Comparison of ENCODE assay signal across 8 cellular contexts in the genomic region with DNA sequence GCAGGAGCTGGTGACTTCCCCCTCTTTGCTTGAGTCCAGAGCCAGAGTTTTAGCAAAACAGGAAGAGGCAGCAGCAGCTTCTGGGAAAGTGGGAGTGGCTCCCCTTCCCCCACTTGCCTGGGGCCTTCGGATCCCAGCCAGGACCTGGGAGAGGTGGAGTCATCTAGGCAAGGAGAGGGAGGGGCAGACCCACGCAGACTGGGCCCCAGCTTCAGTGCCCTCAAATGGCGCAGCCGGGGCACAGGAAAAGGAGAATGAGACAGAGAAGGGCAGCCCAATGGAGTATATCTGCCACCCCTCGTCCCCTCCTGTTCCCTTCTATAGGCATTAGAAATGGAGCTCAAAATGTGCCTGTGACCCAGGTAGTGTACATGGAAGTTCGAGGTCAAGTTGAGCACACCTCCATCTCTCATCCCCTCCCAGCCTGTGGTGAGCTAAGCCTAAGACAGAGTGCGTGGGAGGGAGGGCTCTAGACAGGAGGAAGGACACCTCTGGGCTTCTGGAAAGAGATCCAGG. TPM values are rescaled to one million over a fixed set of nuclear protein-coding genes. Genes with fewer than 3 reads are reported as not detected.
DNase-seq lines count a peak whose midpoint lies in the region; ATAC-seq and TF ChIP-seq lines count a peak whose summit lies in the region.

No MANE protein-coding gene starts in this region.

- intact Hi-C loops in IMR-90 (cut with micrococcal nuclease): no loop called here

- H3K36me3 ChIP-seq in ACC112 (ENCODE audit: insufficient read depth, low read length): no peaks in the 10 kb centered on the region
- no peaks in the 10 kb centered on the region for H3K36me3 ChIP-seq in IMR-90 (ENCODE audit: control insufficient read depth, insufficient read depth, low read length)
- H3K36me3 ChIP-seq in tibial nerve: no peaks in the 10 kb centered on the region

- dilution Hi-C loops in IMR-90 (cut with HindIII; ENCODE audit: low sequenced_read_pairs, unreplicated experiment): no loop called here

- H2BK20ac ChIP-seq in IMR-90 (ENCODE audit: low read depth, low read length): peak overlapping the region; percentile 84; the same call in 1 of the 2 replicates

- peak overlapping the region; percentile 84 to 95 for H4K8ac ChIP-seq in IMR-90 (ENCODE audit: low read depth in 2 of 2, low read length in 2 of 2)

- H3K4ac ChIP-seq in IMR-90 (ENCODE audit: low read depth, low read length): peak overlapping the region; percentile 96

- H3K9me1 ChIP-seq in IMR-90 (ENCODE audit: insufficient read depth, low read length): peaks cover 11% of the 10 kb centered on the region

- H3K4me1 ChIP-seq in ACC112 (ENCODE audit: control insufficient read depth, insufficient read depth, low read length, unreplicated experiment): peaks cover 13% of the 10 kb centered on the region
- H3K4me1 ChIP-seq in IMR-90 (ENCODE audit: control insufficient read depth, insufficient read depth, low read length): peaks cover 14% of the 10 kb centered on the region
- H3K4me1 ChIP-seq in tibial nerve: peaks cover 0 to 63% (median 40%) of the 10 kb centered on the region in 4 donors

- no peak overlapping the region for H3K4me2 ChIP-seq in IMR-90 (ENCODE audit: low read depth, low read length)

- TF ChIP-seq POLR2A in IMR-90 (IDR thresholded peaks at IDR 0.05; ENCODE audit: low read depth, low read length) (no peak), tibial nerve (IDR thresholded peaks at IDR 0.05) (peak in 1 of 2 donors; percentile 25)

- H3K23ac ChIP-seq in IMR-90 (ENCODE audit: low read depth, low read length): peak overlapping the region; percentile 46

- H2AFZ ChIP-seq in ACC112 (ENCODE audit: low read length, unreplicated experiment) (peak overlapping the region; percentile 67), IMR-90 (replicated peaks; ENCODE audit: low read length, poor library complexity) (peak overlapping the region; percentile 83)

- peak overlapping the region; percentile 2; the same call in 1 of the 2 replicates for H3K9ac ChIP-seq in IMR-90 (ENCODE audit: low read depth, low read length)

- H4K5ac ChIP-seq in IMR-90 (ENCODE audit: low read depth, low read length): peak overlapping the region; percentile 89

- no peaks in the 10 kb centered on the region for H4K20me1 ChIP-seq in IMR-90 (ENCODE audit: insufficient read depth, low read length)

- H3K27me3 ChIP-seq in ACC112 (ENCODE audit: insufficient read depth, low read length): no peaks in the 10 kb centered on the region
- H3K27me3 ChIP-seq in IMR-90 (ENCODE audit: control insufficient read depth, insufficient read depth, low read length): no peaks in the 10 kb centered on the region
- H3K27me3 ChIP-seq in layer of hippocampus (ENCODE audit: control insufficient read depth, insufficient read depth, low read length): no peaks in the 10 kb centered on the region
- no peaks in the 10 kb centered on the region for H3K27me3 ChIP-seq in tibial nerve

- peaks cover 0 to 5% of the 10 kb centered on the region in 2 experiments; a peak in 1 of 4 replicates for H3K79me1 ChIP-seq in IMR-90 (ENCODE audit: low read depth in 1 of 2, low read length in 2 of 2)

- CTCF ChIA-PET in IMR-90 (lab: Yijun Ruan, JAX): interaction anchor here (1.3 kb wide), 1 partner anchor 12 kb away, joined by 4 read pairs; no protein-coding TSS in a partner anchor

- peak overlapping the region; percentile 89 for H3K14ac ChIP-seq in IMR-90 (replicated peaks; ENCODE audit: low read depth, low read length)

- in situ Hi-C loops in IMR-90 (cut with MboI; ENCODE audit: low sequenced_read_pairs) (loop anchor here (5.0 kb wide), 1 partner anchor 42 kb away; no protein-coding TSS in a partner anchor), astrocyte of the spinal cord (cut with HindIII; ENCODE audit: low sequenced_read_pairs) (no loop called here)

- H3K79me2 ChIP-seq in ACC112 (ENCODE audit: control insufficient read depth, insufficient read depth, low read length, unreplicated experiment): no peaks in the 10 kb centered on the region

- ATAC-seq in IMR-90 (ENCODE audit: low read depth) (peak; percentile 84), HG03457 (IDR thresholded peaks at IDR 0.05; ENCODE audit: unreplicated experiment) (no peak)

- BruUV-seq in IMR-90 (replicated peaks; lab: Mats Ljungman, UMichigan): no TSS peak

- TF ChIP-seq RAD21 in IMR-90 (IDR thresholded peaks at IDR 0.05; ENCODE audit: low read length): no peak

- WGBS in IMR-90 (ENCODE audit: extremely low coverage in 2 of 2, insufficient read length in 1 of 2), 2 experiments: no CpG with 5 or more reads among the region's 7 CpGs
- WGBS in tibial nerve, 2 donors: 28 to 30% methylated on average over 7 of the region's 7 CpGs

- peak; percentile 59 for DNase-seq in IMR-90
- DNase-seq in astrocyte of the spinal cord (ENCODE audit: low read depth, low spot score): peak; percentile 54
- peak; percentile 77 to 79 for DNase-seq in tibial nerve (ENCODE audit: low spot score in 2 of 2)
- no peak for DNase-seq in T-helper 9 cell
- no peak for DNase-seq in HuH-7.5 (ENCODE audit: low spot score)

- POLR2A ChIA-PET in IMR-90 (lab: Charles Lee; ENCODE audit: unreplicated experiment): interaction anchor here (0.6 to 1.2 kb wide), 2 partner anchors 9 to 10 kb away, joined by 3 to 4 read pairs; no protein-coding TSS in a partner anchor

- no peak overlapping the region for H3K27ac ChIP-seq in ACC112 (ENCODE audit: low read depth, low read length)
- H3K27ac ChIP-seq in IMR-90 (ENCODE audit: insufficient read depth, low read length): peak overlapping the region; percentile 42
- peak overlapping the region; percentile 42 for H3K27ac ChIP-seq in layer of hippocampus (ENCODE audit: low read depth, low read length)
- H3K27ac ChIP-seq in tibial nerve: peak overlapping the region; percentile 75 to 99 (median 81)

- no peak for TF ChIP-seq CTCF in IMR-90 (conservative IDR thresholded peaks at IDR 0.05; ENCODE audit: low read depth, low read length)
- TF ChIP-seq CTCF in astrocyte of the spinal cord (IDR thresholded peaks at IDR 0.05; ENCODE audit: low read depth, low read length): no peak
- no peak for TF ChIP-seq CTCF in tibial nerve (IDR thresholded peaks at IDR 0.05)

- peak overlapping the region; percentile 90 for H2AK5ac ChIP-seq in IMR-90 (ENCODE audit: low read depth, low read length)

- H3K9me3 ChIP-seq in IMR-90 (ENCODE audit: control insufficient read depth, insufficient read depth, low read length) (no peaks in the 10 kb centered on the region), tibial nerve (no peaks in the 10 kb centered on the region)

- TF ChIP-seq EP300 in tibial nerve (IDR thresholded peaks at IDR 0.05): peak in 1 of 2 donors; percentile 67

- H3K18ac ChIP-seq in IMR-90 (ENCODE audit: low read depth, low read length): peak overlapping the region; percentile 70

- H3K4me3 ChIP-seq in ACC112 (ENCODE audit: low read depth, low read length) (no peak overlapping the region), IMR-90 (ENCODE audit: insufficient read depth, low read depth, low read length) (no peak overlapping the region), astrocyte of the spinal cord (ENCODE audit: low read depth, low read length) (no peak overlapping the region), tibial nerve (no peak overlapping the region)

- no peak overlapping the region for H3K56ac ChIP-seq in IMR-90 (ENCODE audit: extremely low read depth, insufficient read depth, low read length)

- H2BK5ac ChIP-seq in IMR-90 (ENCODE audit: low read depth, low read length, poor library complexity, severe bottlenecking): peak overlapping the region; percentile 60

- peak overlapping the region; percentile 91 for H4K91ac ChIP-seq in IMR-90 (ENCODE audit: insufficient read depth, low read depth, low read length)

- peak overlapping the region; percentile 99; the same call in 2 of the 3 replicates for H2BK15ac ChIP-seq in IMR-90 (ENCODE audit: low read depth, low read length)

- peak overlapping the region; percentile 92 for H2BK120ac ChIP-seq in IMR-90 (ENCODE audit: low read depth, low read length)

- H2AK9ac ChIP-seq in IMR-90 (replicated peaks; ENCODE audit: low read depth, low read length, poor library complexity): peak overlapping the region; percentile 66

TF ChIP-seq in IMR-90, 13 proteins besides CTCF, POLR2A, EP300 and RAD21 (continues in another document):
- TF ChIP-seq, protein P1, sequence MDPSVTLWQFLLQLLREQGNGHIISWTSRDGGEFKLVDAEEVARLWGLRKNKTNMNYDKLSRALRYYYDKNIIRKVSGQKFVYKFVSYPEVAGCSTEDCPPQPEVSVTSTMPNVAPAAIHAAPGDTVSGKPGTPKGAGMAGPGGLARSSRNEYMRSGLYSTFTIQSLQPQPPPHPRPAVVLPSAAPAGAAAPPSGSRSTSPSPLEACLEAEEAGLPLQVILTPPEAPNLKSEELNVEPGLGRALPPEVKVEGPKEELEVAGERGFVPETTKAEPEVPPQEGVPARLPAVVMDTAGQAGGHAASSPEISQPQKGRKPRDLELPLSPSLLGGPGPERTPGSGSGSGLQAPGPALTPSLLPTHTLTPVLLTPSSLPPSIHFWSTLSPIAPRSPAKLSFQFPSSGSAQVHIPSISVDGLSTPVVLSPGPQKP (IDR thresholded peaks at IDR 0.05; ENCODE audit: borderline replicate concordance, low read depth, low read length): no peak
- TF ChIP-seq SMC3 (IDR thresholded peaks at IDR 0.05; ENCODE audit: low read depth, low read length) (no peak), FOS (IDR thresholded peaks at IDR 0.05; ENCODE audit: low read depth, low read length) (no peak), CEBPB (IDR thresholded peaks at IDR 0.05; ENCODE audit: low read depth, low read length) (no peak), MAZ (IDR thresholded peaks at IDR 0.05; ENCODE audit: borderline replicate concordance, low read depth, low read length) (peak; percentile 46; the same call in 1 of the 2 replicates), RCOR1 (IDR thresholded peaks at IDR 0.05; ENCODE audit: insufficient replicate concordance, low read length) (no peak)
- TF ChIP-seq, protein P2, sequence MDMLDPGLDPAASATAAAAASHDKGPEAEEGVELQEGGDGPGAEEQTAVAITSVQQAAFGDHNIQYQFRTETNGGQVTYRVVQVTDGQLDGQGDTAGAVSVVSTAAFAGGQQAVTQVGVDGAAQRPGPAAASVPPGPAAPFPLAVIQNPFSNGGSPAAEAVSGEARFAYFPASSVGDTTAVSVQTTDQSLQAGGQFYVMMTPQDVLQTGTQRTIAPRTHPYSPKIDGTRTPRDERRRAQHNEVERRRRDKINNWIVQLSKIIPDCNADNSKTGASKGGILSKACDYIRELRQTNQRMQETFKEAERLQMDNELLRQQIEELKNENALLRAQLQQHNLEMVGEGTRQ (IDR thresholded peaks at IDR 0.05; ENCODE audit: low read depth, low read length): no peak

RNA-seq across cellular contexts. Expression of a gene that starts 9.3 kb away (rescaled TPM):
- total RNA-seq in IMR-90 (2012; rRNA removed): 10.4 and 10.6 TPM in 2 replicates
- polyA plus RNA-seq in IMR-90 (2012; rRNA removed): 64.7 and 65.1 TPM in 2 replicates
- 51.5 and 60.5 TPM in 2 replicates for polyA plus RNA-seq in IMR-90 (2012; cell fraction: cytosol; rRNA removed)
- 183 and 377 TPM in 2 replicates for polyA plus RNA-seq in IMR-90 (2012; cell fraction: nucleus; rRNA removed; ENCODE audit: low replicate concordance)
- total RNA-seq in tibial nerve: 100 to 1,000 TPM in 2 of 4 donors, 10 to 100 TPM in 2; 90.4 to 186 (median 98.4) TPM

RNA-seq across cellular contexts. Expression of a gene that starts 56.0 kb away (rescaled TPM):
- total RNA-seq in IMR-90 (2012; rRNA removed) (4.4 and 4.8 TPM in 2 replicates), tibial nerve (10 to 100 TPM; 24.6 to 37.9 (median 33.8) TPM)
- polyA plus RNA-seq in IMR-90 (2012; rRNA removed): 5.9 and 6.0 TPM in 2 replicates
- polyA plus RNA-seq in IMR-90 (2012; cell fraction: cytosol; rRNA removed): 4.1 and 10.3 TPM in 2 replicates
- 10.0 and 10.3 TPM in 2 replicates for polyA plus RNA-seq in IMR-90 (2012; cell fraction: nucleus; rRNA removed; ENCODE audit: low replicate concordance)

Comparison
In these comparisons a context has a peak if more than half of its experiments do, and no peak if none do; other contexts are left out.
1. DNase-seq: peak in IMR-90 (single experiment), astrocyte of the spinal cord (single experiment) and tibial nerve (2 of 2); none in T-helper 9 cell (single experiment) and HuH-7.5 (single experiment).